ENCODE assay signal across 2 cellular contexts in genomic region chr13:23510544-23510916, GRCh38.
TF ChIP-seq lines count a peak whose summit lies in the region.

No MANE protein-coding gene starts in this region.

TF ChIP-seq in IMR-90, 13 proteins besides CTCF, POLR2A, EP300 and RAD21 (continued from another document):
- no peak for TF ChIP-seq ELK1 (IDR thresholded peaks at IDR 0.05; ENCODE audit: borderline replicate concordance, low read depth, low read length)
- TF ChIP-seq MXI1 (IDR thresholded peaks at IDR 0.05; ENCODE audit: borderline replicate concordance, low read depth, low read length), result no peak
- TF ChIP-seq MAFK (IDR thresholded peaks at IDR 0.05; ENCODE audit: low read depth, low read length), result no peak
- no peak for TF ChIP-seq BHLHE40 (IDR thresholded peaks at IDR 0.05; ENCODE audit: low read depth, low read length)
- no peak for TF ChIP-seq NFE2L2 (IDR thresholded peaks at IDR 0.05; ENCODE audit: low read depth, low read length)

TF ChIP-seq in WTC11, 78 proteins besides CTCF, POLR2A, EP300 and RAD21 (continued from another document):
- no peak for TF ChIP-seq ZNF281 (CRISPR knock-in tag; IDR thresholded peaks at IDR 0.05)
- TF ChIP-seq ZNF425 (CRISPR knock-in tag; conservative IDR thresholded peaks at IDR 0.05), result no peak
